In the genomic region with DNA sequence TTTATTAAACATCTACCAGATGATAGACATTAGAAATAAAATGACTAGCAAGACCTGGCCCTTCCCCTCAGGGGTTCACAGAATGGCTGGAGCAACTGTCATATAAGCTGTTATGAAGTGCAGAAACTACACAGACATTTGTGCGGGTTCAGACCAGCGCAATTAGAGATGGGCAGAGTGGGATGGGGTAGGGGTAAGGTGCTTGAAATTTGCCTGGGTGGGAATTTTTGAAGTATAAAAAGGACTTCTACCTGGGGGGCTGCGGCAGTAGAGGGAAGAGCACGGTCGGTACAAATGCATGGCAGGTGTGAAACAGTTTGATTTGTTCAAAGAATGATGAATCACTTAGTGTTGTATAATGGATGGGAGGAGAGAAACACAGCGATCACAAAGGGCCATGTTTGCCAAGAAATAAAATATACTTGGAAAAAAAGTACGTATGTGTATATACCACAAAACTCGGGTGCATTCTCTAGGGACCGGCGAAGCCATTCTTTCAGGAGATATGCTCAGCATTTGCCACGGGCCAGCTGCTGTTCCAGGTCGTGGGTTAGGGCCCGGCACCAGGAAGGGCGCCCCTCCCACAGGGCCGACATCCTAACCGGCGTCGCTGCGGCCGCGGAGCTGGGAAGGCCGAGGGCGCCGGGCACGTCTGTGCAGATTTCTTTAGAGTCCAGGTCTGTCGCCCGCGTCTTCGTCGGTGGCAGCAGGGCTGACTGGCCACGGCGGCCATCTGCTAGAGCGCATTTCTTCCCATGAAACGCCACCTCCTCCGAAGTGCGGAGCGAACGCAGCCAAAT, we compare ENCODE assay signal across 8 cellular contexts. TPM values are rescaled to one million over a fixed set of nuclear protein-coding genes. Genes with fewer than 3 reads are reported as not detected.
DNase-seq lines count a peak whose midpoint lies in the region; ATAC-seq lines count a peak whose summit lies in the region.

No MANE protein-coding gene starts in this region.

- DNase-seq in DMS 273 (lab: John Stamatoyannopoulos, UW; ENCODE audit: unreplicated experiment) (peak; percentile 83), RPMI8226 (peak; percentile 75), left lobe of liver (ENCODE audit: low spot score) (peak; percentile 71), cerebellum (ENCODE audit: low spot score) (no peak)
- peak; percentile 52 for DNase-seq in stimulated activated naive CD4-positive, alpha-beta T cell treated with Interleukin-2 at 50 U/mL for 16 hours (lab: John Stamatoyannopoulos, UW)

- ATAC-seq in GM19463 (IDR thresholded peaks at IDR 0.05; ENCODE audit: unreplicated experiment) (peak; percentile 15), HG03521 (IDR thresholded peaks at IDR 0.05; ENCODE audit: unreplicated experiment) (peak; percentile 28), left lobe of liver (peak; percentile 68)

- peak overlapping the region; percentile 80 for H3K27ac ChIP-seq in cingulate gyrus (ENCODE audit: low read depth, low read length)

RNA-seq across cellular contexts. Expression of gene NOL7, which starts 0.8 kb away (rescaled TPM):
- 18.0 TPM for total RNA-seq in left lobe of liver
- 35.5 TPM for total RNA-seq in cerebellum

RNA-seq across cellular contexts. Expression of gene SIRT5, which starts 39.9 kb away (rescaled TPM):
- 22.5 TPM for total RNA-seq in left lobe of liver
- total RNA-seq in cerebellum = 18.9 TPM

Comparison
In these comparisons a context has a peak if more than half of its experiments do, and no peak if none do; other contexts are left out.
1. ATAC-seq: peak in every context shown above with its lines; median percentile 68 in left lobe of liver; 28 in HG03521; 15 in GM19463.